In genomic region chr11:102435688-102436087, GRCh38 we compare ENCODE assay signal across 20 cellular contexts.
"Had no signal": no experiment of that assay in that cellular context is flagged by ENCODE, and none has a peak within 500 bp of the region (broad histone marks: within the 10 kb centered on the region; RNA-seq: fewer than 3 reads in every experiment).

No MANE protein-coding gene starts in this region.

- H3K4me1 ChIP-seq: neural progenitor cell, testis had no signal

- H3K4me3 Mint-ChIP-seq: dendritic cell treated with granulocyte-macrophage colony-stimulating factor and Interleukin-4, amounts not matched to agents 40 ng/mL and 50 ng/mL, for 4 days; immature natural killer cell; memory B cell; neural progenitor cell; T-cell; type B pancreatic cell had no signal

- H3K9ac ChIP-seq: neural progenitor cell had no signal

- H3K4me1 Mint-ChIP-seq: neural progenitor cell had no signal

- H3K4me3 ChIP-seq: cardiac muscle cell, esophagus squamous epithelium, neural progenitor cell, testis had no signal

- H3K27me3 ChIP-seq: cardiac muscle cell, esophagus squamous epithelium, neural progenitor cell, testis had no signal

- ATAC-seq: SK-N-SH treated with all-trans-retinoic acid at 6 μM for 48 hours, T-cell had no signal

- H3K27me3 Mint-ChIP-seq: dendritic cell treated with granulocyte-macrophage colony-stimulating factor and Interleukin-4, amounts not matched to agents 40 ng/mL and 50 ng/mL, for 4 days; memory B cell; progenitor cell of endocrine pancreas; T-cell; type B pancreatic cell had no signal

- H3K36me3 ChIP-seq: cardiac muscle cell had no signal

- DNase-seq: activated CD4-positive, alpha-beta T cell treated with anti-CD3 and anti-CD28 coated beads for 48 hours; activated CD4-positive, CD25-positive, alpha-beta regulatory T cell; activated CD8-positive, alpha-beta memory T cell treated with anti-CD3 and anti-CD28 coated beads for 24 hours; activated CD8-positive, alpha-beta memory T cell treated with anti-CD3 and anti-CD28 coated beads, Interleukin-2, amount 50 U/mL, for 48 hours; amygdala; effector CD8-positive, alpha-beta T cell; esophagus squamous epithelium; immature natural killer cell; stimulated activated CD4-positive, alpha-beta T cell treated with anti-CD3 and anti-CD28 coated beads, Interleukin-12 subunit alpha, Interleukin-12 subunit beta, amount 100 ng/mL, for 4 hours; stimulated activated CD4-positive, alpha-beta T cell treated with anti-CD3 and anti-CD28 coated beads, Interleukin-1b, Interleukin-23, amount 100 ng/mL, for 48 hours; T-cell; T-helper 9 cell; testis had no signal

- H3K27ac Mint-ChIP-seq: immature natural killer cell, memory B cell, neural progenitor cell, progenitor cell of endocrine pancreas, type B pancreatic cell had no signal

- H3K9me3 ChIP-seq: testis had no signal

- H3K27ac ChIP-seq: cardiac muscle cell, esophagus squamous epithelium, neural progenitor cell, testis had no signal
